In genomic region chr4:100189820-100190642, GRCh38 we compare ENCODE assay signal across 8 cellular contexts. TPM values are rescaled to one million over a fixed set of nuclear protein-coding genes. Genes with fewer than 3 reads are reported as not detected.
DNase-seq lines count a peak whose midpoint lies in the region; ATAC-seq and TF ChIP-seq lines count a peak whose summit lies in the region.

Gene DDIT4L, minus strand, starts transcription at chr4:100190468. Its CDS starts 485 bp downstream, at chr4:100189983.

- H3K9me3 ChIP-seq in H9 (ENCODE audit: control insufficient read depth, low read depth, low read length): no peaks in the 10 kb centered on the region
- no peaks in the 10 kb centered on the region for H3K9me3 ChIP-seq in neural cell (ENCODE audit: low read length)

- no peak for TF ChIP-seq EP300 in neural cell (conservative IDR thresholded peaks at IDR 0.05; ENCODE audit: poor library complexity, severe bottlenecking)

- no peak for ATAC-seq in HG02885 (IDR thresholded peaks at IDR 0.05; ENCODE audit: poor library complexity, unreplicated experiment)

- H3K56ac ChIP-seq in H9 (ENCODE audit: insufficient read length, low read depth, low read length): no peak within 1 kb of the TSS

- H3K27me3 ChIP-seq in H9 (ENCODE audit: insufficient read depth, low read length) (peaks cover 4% of the 10 kb centered on the region; the same call in 1 of the 2 replicates), neural cell (ENCODE audit: insufficient read depth, low read depth, low read length) (peaks cover 35% of the 10 kb centered on the region)

- H2BK15ac ChIP-seq in H9 (ENCODE audit: low read depth, low read length): no peak within 1 kb of the TSS

- peaks cover 0 to 14% (median 0%) of the 10 kb centered on the region in 3 experiments; a peak in 5 of 7 replicates for H3K36me3 Mint-ChIP-seq in H9 (ENCODE audit: insufficient read depth in 1 of 3, low read depth in 3 of 3)

- no peak within 1 kb of the TSS for H4K8ac ChIP-seq in H9 (replicated peaks; ENCODE audit: insufficient read length, low read depth, low read length)

- H3K4me1 Mint-ChIP-seq in H9: peaks cover 32 to 33% of the 10 kb centered on the region in 2 experiments

- H2AFZ ChIP-seq in H9 (ENCODE audit: low read length) (peak within 1 kb of the TSS; percentile 81), neural cell (ENCODE audit: low read depth, low read length) (no peak within 1 kb of the TSS)

- H3K79me1 ChIP-seq in H9 (ENCODE audit: insufficient read depth, low read depth, low read length, poor library complexity, severe bottlenecking): no peaks in the 10 kb centered on the region

- H2AK5ac ChIP-seq in H9 (ENCODE audit: insufficient read length, low read length): no peak within 1 kb of the TSS

- H3K4me2 ChIP-seq in H9 (ENCODE audit: insufficient read depth, insufficient read length, low read length): peak within 1 kb of the TSS; percentile 76
- H3K4me2 ChIP-seq in neural cell (ENCODE audit: low read length): peak within 1 kb of the TSS; percentile 25

- H3K27ac Mint-ChIP-seq in H9: peak within 1 kb of the TSS in 1 of 3 experiments; percentile 13; a peak in 1 of 7 replicates

- no peaks in the 10 kb centered on the region for H3K9me2 ChIP-seq in neural cell (ENCODE audit: insufficient read depth, low read length)

- H3K23ac ChIP-seq in H9 (ENCODE audit: insufficient read length, low read depth, low read length): no peak within 1 kb of the TSS

- TF ChIP-seq RAD21 in neural cell (conservative IDR thresholded peaks at IDR 0.05): no peak

- no peak within 1 kb of the TSS for H2BK120ac ChIP-seq in H9 (ENCODE audit: low read depth, low read length, poor library complexity, severe bottlenecking)

- H3T11ph ChIP-seq in H9 (ENCODE audit: low read length): no peak within 1 kb of the TSS

- no peak within 1 kb of the TSS for H3K4ac ChIP-seq in H9 (ENCODE audit: low read depth, low read length)

- H3K27ac ChIP-seq in H9 (ENCODE audit: insufficient read length, low read depth, low read length) (no peak within 1 kb of the TSS), neural cell (ENCODE audit: low read length) (no peak within 1 kb of the TSS)

- no peak within 1 kb of the TSS for H4K91ac ChIP-seq in H9 (ENCODE audit: insufficient read length, low read depth, low read length)

- H3K36me3 ChIP-seq in neural cell (ENCODE audit: insufficient read depth, low read length): no peaks in the 10 kb centered on the region

- H3K9me3 Mint-ChIP-seq in H9: no peaks in the 10 kb centered on the region

- H2BK5ac ChIP-seq in H9 (ENCODE audit: insufficient read length, low read length): no peak within 1 kb of the TSS

- peak within 1 kb of the TSS; percentile 52 for H3K9ac ChIP-seq in H9 (ENCODE audit: extremely low read depth, insufficient read length, low read length)
- no peak within 1 kb of the TSS for H3K9ac ChIP-seq in neural cell (ENCODE audit: low read length)

- no peak within 1 kb of the TSS for H2BK20ac ChIP-seq in H9 (ENCODE audit: low read depth, low read length, poor library complexity, severe bottlenecking)

- no peak within 1 kb of the TSS for H3K18ac ChIP-seq in H9 (ENCODE audit: insufficient read length, low read depth, low read length)

- no peak within 1 kb of the TSS for H2BK12ac ChIP-seq in H9 (ENCODE audit: insufficient read length, low read depth, low read length)

- H3K79me2 ChIP-seq in H9 (ENCODE audit: insufficient read depth, low read length) (no peaks in the 10 kb centered on the region), neural cell (replicated peaks; ENCODE audit: insufficient read depth, low read length) (no peaks in the 10 kb centered on the region)

- H3F3A ChIP-seq in neural cell (ENCODE audit: insufficient read depth, low read length, poor library complexity, severe bottlenecking): no peaks in the 10 kb centered on the region

- TF ChIP-seq CTCF in AG09309 (IDR thresholded peaks at IDR 0.05; ENCODE audit: control insufficient read depth, insufficient read depth, low read depth, low read length, missing control alignments): no peak
- no peak; the same call in 2 of the 3 replicates for TF ChIP-seq CTCF in H9 (conservative IDR thresholded peaks at IDR 0.05)
- no peak for TF ChIP-seq CTCF in fibroblast of the aortic adventitia (IDR thresholded peaks at IDR 0.05; ENCODE audit: insufficient read depth, low read length)
- TF ChIP-seq CTCF in neural cell (IDR thresholded peaks at IDR 0.05; ENCODE audit: poor library complexity, severe bottlenecking): no peak
- no peak for TF ChIP-seq CTCF in GM10266 (IDR thresholded peaks at IDR 0.05; ENCODE audit: control insufficient read depth, insufficient read depth, low read depth, missing control alignments)

- no peaks in the 10 kb centered on the region; the same call in 1 of the 2 replicates for H3K4me1 ChIP-seq in H9 (ENCODE audit: insufficient read depth, low read length)

- peaks cover 13% of the 10 kb centered on the region for H3K23me2 ChIP-seq in H9 (ENCODE audit: insufficient read length, low read depth, low read length, poor library complexity, severe bottlenecking)

- H3K14ac ChIP-seq in H9 (ENCODE audit: insufficient read depth, low read length): peak within 1 kb of the TSS; percentile 46; the same call in 1 of the 2 replicates

- H4K20me1 ChIP-seq in H9 (ENCODE audit: control insufficient read depth, insufficient read depth, insufficient read length) (no peaks in the 10 kb centered on the region), neural cell (ENCODE audit: insufficient read depth) (no peaks in the 10 kb centered on the region)

- WGBS in H9 (ENCODE audit: extremely low coverage, insufficient read length, low lambda C conversion rate): no CpG with 5 or more reads among the region's 51 CpGs

- peak within 1 kb of the TSS; percentile 63 for H3K4me3 ChIP-seq in AG09309 (ENCODE audit: control insufficient read depth, low read depth, low read length)
- peak within 1 kb of the TSS; percentile 72 for H3K4me3 ChIP-seq in fibroblast of the aortic adventitia (ENCODE audit: low read depth, low read length)
- H3K4me3 ChIP-seq in neural cell (ENCODE audit: low read length): peak within 1 kb of the TSS; percentile 63

- H4K5ac ChIP-seq in H9 (ENCODE audit: insufficient read length, low read depth, low read length): no peak within 1 kb of the TSS

- DNase-seq in AG09309 (ENCODE audit: low read depth): no peak
- peak; percentile 84 for DNase-seq in H9
- DNase-seq in activated CD8-positive, alpha-beta memory T cell treated with anti-CD3 and anti-CD28 coated beads, Interleukin-2, amount 50 U/mL, for 4 hours: peak; percentile 16
- DNase-seq in fibroblast of the aortic adventitia (ENCODE audit: low read depth): peak; percentile 64
- DNase-seq in GM10266 (ENCODE audit: extremely low spot score): no peak
- DNase-seq in NAMALWA (ENCODE audit: low spot score): no peak

- H3K4me3 Mint-ChIP-seq in H9: peak within 1 kb of the TSS; percentile 79 to 87

- H3K27me3 Mint-ChIP-seq in H9 (ENCODE audit: low read depth): peaks cover 36% of the 10 kb centered on the region

TF ChIP-seq in neural cell, 6 proteins besides CTCF, POLR2A, EP300 and RAD21:
- no peak for TF ChIP-seq TAF1 (IDR thresholded peaks at IDR 0.05; ENCODE audit: low read depth)
- no peak for TF ChIP-seq EZH2 (IDR thresholded peaks at IDR 0.05; ENCODE audit: borderline replicate concordance, insufficient read depth, low read length, poor library complexity, severe bottlenecking)
- no peak for TF ChIP-seq MXI1 (conservative IDR thresholded peaks at IDR 0.05; ENCODE audit: poor library complexity, severe bottlenecking)
- no peak for TF ChIP-seq SMC3 (conservative IDR thresholded peaks at IDR 0.05; ENCODE audit: poor library complexity)
- TF ChIP-seq, protein P1, sequence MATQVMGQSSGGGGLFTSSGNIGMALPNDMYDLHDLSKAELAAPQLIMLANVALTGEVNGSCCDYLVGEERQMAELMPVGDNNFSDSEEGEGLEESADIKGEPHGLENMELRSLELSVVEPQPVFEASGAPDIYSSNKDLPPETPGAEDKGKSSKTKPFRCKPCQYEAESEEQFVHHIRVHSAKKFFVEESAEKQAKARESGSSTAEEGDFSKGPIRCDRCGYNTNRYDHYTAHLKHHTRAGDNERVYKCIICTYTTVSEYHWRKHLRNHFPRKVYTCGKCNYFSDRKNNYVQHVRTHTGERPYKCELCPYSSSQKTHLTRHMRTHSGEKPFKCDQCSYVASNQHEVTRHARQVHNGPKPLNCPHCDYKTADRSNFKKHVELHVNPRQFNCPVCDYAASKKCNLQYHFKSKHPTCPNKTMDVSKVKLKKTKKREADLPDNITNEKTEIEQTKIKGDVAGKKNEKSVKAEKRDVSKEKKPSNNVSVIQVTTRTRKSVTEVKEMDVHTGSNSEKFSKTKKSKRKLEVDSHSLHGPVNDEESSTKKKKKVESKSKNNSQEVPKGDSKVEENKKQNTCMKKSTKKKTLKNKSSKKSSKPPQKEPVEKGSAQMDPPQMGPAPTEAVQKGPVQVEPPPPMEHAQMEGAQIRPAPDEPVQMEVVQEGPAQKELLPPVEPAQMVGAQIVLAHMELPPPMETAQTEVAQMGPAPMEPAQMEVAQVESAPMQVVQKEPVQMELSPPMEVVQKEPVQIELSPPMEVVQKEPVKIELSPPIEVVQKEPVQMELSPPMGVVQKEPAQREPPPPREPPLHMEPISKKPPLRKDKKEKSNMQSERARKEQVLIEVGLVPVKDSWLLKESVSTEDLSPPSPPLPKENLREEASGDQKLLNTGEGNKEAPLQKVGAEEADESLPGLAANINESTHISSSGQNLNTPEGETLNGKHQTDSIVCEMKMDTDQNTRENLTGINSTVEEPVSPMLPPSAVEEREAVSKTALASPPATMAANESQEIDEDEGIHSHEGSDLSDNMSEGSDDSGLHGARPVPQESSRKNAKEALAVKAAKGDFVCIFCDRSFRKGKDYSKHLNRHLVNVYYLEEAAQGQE (IDR thresholded peaks at IDR 0.05; ENCODE audit: borderline replicate concordance): no peak
- TF ChIP-seq POLR2AphosphoS5 (IDR thresholded peaks at IDR 0.05): no peak

RNA-seq across cellular contexts. Expression of gene DDIT4L, which starts in this region (rescaled TPM):
- total RNA-seq in H9 (2021) (2.1 TPM in 2 replicates), fibroblast of the aortic adventitia (ENCODE audit: low replicate concordance) (10.8 and 17.7 TPM in 2 replicates)
- polyA plus RNA-seq in neural cell: 0.28 TPM in 1 of 2 replicates, not detected in the other
- polyA minus RNA-seq in neural cell: not detected in 2 replicates

Comparison
In these comparisons a context has a peak if more than half of its experiments do, and no peak if none do; other contexts are left out.
1. DNase-seq: peak in H9 (single experiment), activated CD8-positive, alpha-beta memory T cell treated with anti-CD3 and anti-CD28 coated beads, Interleukin-2, amount 50 U/mL, for 4 hours (single experiment) and fibroblast of the aortic adventitia (single experiment); none in AG09309 (single experiment), GM10266 (single experiment) and NAMALWA (single experiment).
2. Peak in every context shown above with its lines, with median percentiles within 50 percentile points of each other: H3K4me3 ChIP-seq.